Comparison of ENCODE assay signal across 13 cellular contexts in genomic region chr6:31352497-31353368, GRCh38. TPM values are rescaled to one million over a fixed set of nuclear protein-coding genes. Genes with fewer than 3 reads are reported as not detected.
DNase-seq lines count a peak whose midpoint lies in the region; ATAC-seq and TF ChIP-seq lines count a peak whose summit lies in the region.
"Had no signal": no experiment of that assay in that cellular context is flagged by ENCODE, and none has a peak within 500 bp of the region (broad histone marks: within the 10 kb centered on the region; RNA-seq: fewer than 3 reads in every experiment).

No MANE protein-coding gene starts in this region.

- H3K4me3 ChIP-seq in esophagus muscularis mucosa = no peak overlapping the region
- H3K4me3 ChIP-seq: mucosa of descending colon had no signal

- CTCF ChIA-PET in CD4-positive, alpha-beta T cell (lab: Charles Lee) = interaction anchor here (0.6 to 1.5 kb wide), 2 partner anchors 14 to 1602 kb away, joined by 3 to 8 read pairs; no protein-coding TSS in a partner anchor

- no peaks in the 10 kb centered on the region for H3K9me3 ChIP-seq in CD4-positive, alpha-beta T cell (ENCODE audit: control insufficient read depth, low read length)
- no peaks in the 10 kb centered on the region for H3K9me3 ChIP-seq in esophagus muscularis mucosa
- H3K9me3 ChIP-seq: mucosa of descending colon had no signal

- ATAC-seq in CD4-positive, alpha-beta T cell (ENCODE audit: poor library complexity) = no peak
- ATAC-seq in activated T-cell treated with anti-CD3 and anti-CD28 coated beads, Interleukin-2, amount 50 U/mL, for 4 hours = peak; percentile 0 to 2
- ATAC-seq in GM19023 (IDR thresholded peaks at IDR 0.05; ENCODE audit: unreplicated experiment) = no peak

- peaks cover 0 to 26% (median 19%) of the 10 kb centered on the region in 4 donors for H3K36me3 ChIP-seq in esophagus muscularis mucosa

- H3K27me3 ChIP-seq in CD4-positive, alpha-beta T cell (ENCODE audit: control insufficient read depth, insufficient read depth, low read length) = no peaks in the 10 kb centered on the region
- H3K27me3 ChIP-seq in esophagus muscularis mucosa = no peaks in the 10 kb centered on the region

- H3K27ac ChIP-seq in CD4-positive, alpha-beta T cell (ENCODE audit: low read depth, low read length) = no peak overlapping the region
- no peak overlapping the region for H3K27ac ChIP-seq in esophagus muscularis mucosa (replicated peaks in 1 of 4)

- H3K9me3 Mint-ChIP-seq in CD4-positive, alpha-beta T cell = no peaks in the 10 kb centered on the region
- no peaks in the 10 kb centered on the region for H3K9me3 Mint-ChIP-seq in activated T-cell treated with anti-CD3 and anti-CD28 coated beads, Interleukin-2, amount 50 U/mL, for 4 hours

- peaks cover 8 to 20% (median 16%) of the 10 kb centered on the region in 4 donors for H3K4me1 ChIP-seq in esophagus muscularis mucosa

- intact Hi-C loops in CD4-positive, alpha-beta T cell (cut with DNase I, micrococcal nuclease) = no loop called here
- intact Hi-C loops in esophagus muscularis mucosa (cut with DNase I) = loop anchor here (5.0 kb wide), 1 partner anchor 85 kb away; no protein-coding TSS in a partner anchor

- peaks cover 59% of the 10 kb centered on the region for H3K36me3 Mint-ChIP-seq in CD4-positive, alpha-beta T cell (ENCODE audit: low read depth)
- H3K36me3 Mint-ChIP-seq in activated T-cell treated with anti-CD3 and anti-CD28 coated beads, Interleukin-2, amount 50 U/mL, for 4 hours (ENCODE audit: insufficient read depth) = peaks cover 36% of the 10 kb centered on the region

- TF ChIP-seq EP300 in esophagus muscularis mucosa (IDR thresholded peaks at IDR 0.05) = no peak

- H3K27ac Mint-ChIP-seq in CD4-positive, alpha-beta T cell = peak overlapping the region; percentile 100

- no peak for TF ChIP-seq CTCF in CD4-positive, alpha-beta T cell (IDR thresholded peaks at IDR 0.05)
- TF ChIP-seq CTCF in esophagus muscularis mucosa (IDR thresholded peaks at IDR 0.05) = no peak

- peak overlapping the region; percentile 68 for H3K4me3 Mint-ChIP-seq in CD4-positive, alpha-beta T cell
- peak overlapping the region; percentile 96 for H3K4me3 Mint-ChIP-seq in activated T-cell treated with anti-CD3 and anti-CD28 coated beads, Interleukin-2, amount 50 U/mL, for 4 hours

- DNase-seq in CD4-positive, alpha-beta T cell = peak in 6 of 10 experiments; percentile 16 to 59 (median 28)
- DNase-seq in activated T-cell treated with anti-CD3 and anti-CD28 coated beads, Interleukin-2, amount 50 U/mL, for 4 hours = no peak
- DNase-seq in esophagus muscularis mucosa (ENCODE audit: extremely low spot score) (peak; percentile 19), NCI-H524 (lab: John Stamatoyannopoulos, UW) (no peak), nucleus accumbens (lab: John Stamatoyannopoulos, UW) (no peak), DMS53 treated with DMSO at 0.1 percent for 48 hours (lab: John Stamatoyannopoulos, UW; ENCODE audit: unreplicated experiment) (no peak)
- DNase-seq: islet precursor cell, mucosa of descending colon, NCI-H1436, NCI-H510A, T1000 had no signal

- 70% methylated on average over 10 of the region's 11 CpGs for WGBS in esophagus muscularis mucosa

- peaks cover 67% of the 10 kb centered on the region for H3K4me1 Mint-ChIP-seq in CD4-positive, alpha-beta T cell (ENCODE audit: low read depth)
- H3K4me1 Mint-ChIP-seq in activated T-cell treated with anti-CD3 and anti-CD28 coated beads, Interleukin-2, amount 50 U/mL, for 4 hours (ENCODE audit: low read depth) = peaks cover 54% of the 10 kb centered on the region

- H3K27me3 Mint-ChIP-seq in CD4-positive, alpha-beta T cell = peaks cover 5% of the 10 kb centered on the region
- no peaks in the 10 kb centered on the region for H3K27me3 Mint-ChIP-seq in activated T-cell treated with anti-CD3 and anti-CD28 coated beads, Interleukin-2, amount 50 U/mL, for 4 hours (ENCODE audit: low read depth)

- TF ChIP-seq POLR2A in GM19193 (IDR thresholded peaks at IDR 0.05; ENCODE audit: extremely low read depth, insufficient read depth, insufficient read length) (peak; percentile 76), esophagus muscularis mucosa (IDR thresholded peaks at IDR 0.05; ENCODE audit: low read depth) (no peak)

- POLR2A ChIA-PET in CD4-positive, alpha-beta T cell (lab: Charles Lee) = interaction anchor here (1.1 to 5.2 kb wide), 11 partner anchors 8 to 196 kb away, joined by 3 to 52 read pairs (median 9); partner anchors contain the start of genes CCHCR1 and HLA-C

RNA-seq across cellular contexts. Expression of gene HLA-B, which starts 4.2 kb away (rescaled TPM):
- total RNA-seq in CD4-positive, alpha-beta T cell = 1,000 to 10,000 TPM; 6,758 to 7,013 TPM
- 1,000 to 10,000 TPM; 3,478 to 5,156 (median 4,066) TPM for total RNA-seq in activated T-cell treated with anti-CD3 and anti-CD28 coated beads, Interleukin-2, amount 50 U/mL, for 4 hours
- 100 to 1,000 TPM; 336 to 628 (median 502) TPM for total RNA-seq in esophagus muscularis mucosa

RNA-seq across cellular contexts. Expression of gene MICA, which starts 50.7 kb away (rescaled TPM):
- 10 to 100 TPM; 10.6 to 14.0 TPM for total RNA-seq in CD4-positive, alpha-beta T cell
- 1 to 10 TPM; 4.0 to 6.4 (median 4.7) TPM for total RNA-seq in activated T-cell treated with anti-CD3 and anti-CD28 coated beads, Interleukin-2, amount 50 U/mL, for 4 hours
- total RNA-seq in esophagus muscularis mucosa = 10 to 100 TPM; 18.9 to 35.4 (median 22.3) TPM

Comparison
In these comparisons a context has a peak if more than half of its experiments do, and no peak if none do; other contexts are left out.
1. ATAC-seq: peak in activated T-cell treated with anti-CD3 and anti-CD28 coated beads, Interleukin-2, amount 50 U/mL, for 4 hours (2 of 2); none in CD4-positive, alpha-beta T cell (single experiment) and GM19023 (single experiment).
2. DNase-seq: peak in CD4-positive, alpha-beta T cell (6 of 10) and esophagus muscularis mucosa (single experiment); none in activated T-cell treated with anti-CD3 and anti-CD28 coated beads, Interleukin-2, amount 50 U/mL, for 4 hours (single experiment), NCI-H524 (0 of 2), nucleus accumbens (0 of 56) and DMS53 treated with DMSO at 0.1 percent for 48 hours (single experiment).
3. RNA of gene HLA-B, which starts 4.2 kb away (total RNA-seq): 6,758 to 7,013 TPM in CD4-positive, alpha-beta T cell and 3,478 to 5,156 TPM in activated T-cell treated with anti-CD3 and anti-CD28 coated beads, Interleukin-2, amount 50 U/mL, for 4 hours; 336 to 628 TPM in esophagus muscularis mucosa; every median in the first group is over 4 times any median in the second.